Comparison of ENCODE assay signal across 8 cellular contexts in genomic region chr22:17972385-17973181, GRCh38. TPM values are rescaled to one million over a fixed set of nuclear protein-coding genes. Genes with fewer than 3 reads are reported as not detected.
A peak's percentile ranks its signal among the peaks of the same experiment; 100 is the strongest.
DNase-seq lines count a peak whose midpoint lies in the region; ATAC-seq and TF ChIP-seq lines count a peak whose summit lies in the region.

No MANE protein-coding gene starts in this region.

- H3K9me3 ChIP-seq in SJSA1 (replicated peaks) (no peaks in the 10 kb centered on the region), BE2C (no peaks in the 10 kb centered on the region)

- H3K27me3 ChIP-seq in SJSA1 (replicated peaks): no peaks in the 10 kb centered on the region
- no peaks in the 10 kb centered on the region for H3K27me3 ChIP-seq in BE2C

- H3K4me1 ChIP-seq in SJSA1 (replicated peaks): peaks cover 40% of the 10 kb centered on the region
- no peaks in the 10 kb centered on the region; the same call in 1 of the 2 replicates for H3K4me1 ChIP-seq in BE2C

- H3K36me3 ChIP-seq in SJSA1: peaks cover 19% of the 10 kb centered on the region
- H3K36me3 ChIP-seq in BE2C: peaks cover 3% of the 10 kb centered on the region; the same call in 1 of the 2 replicates

- peak overlapping the region; percentile 3 for H3K4me3 Mint-ChIP-seq in osteocyte (ENCODE audit: unreplicated experiment)
- no peak overlapping the region for H3K4me3 Mint-ChIP-seq in T-helper 2 cell treated with Interferon-gamma antibody and Interleukin-4, amounts not matched to agents 5 μg/mL and 100 μg/mL, for 36 hours

- no peak for ATAC-seq in activated CD4-positive, CD25-positive, alpha-beta regulatory T cell treated with anti-CD3 and anti-CD28 coated beads, Interleukin-2, amount 50 U/mL, for 24 hours

- peak; percentile 73 for DNase-seq in Daoy (ENCODE audit: low read depth)
- peak in 1 of 2 experiments; percentile 19 for DNase-seq in SJSA1 (ENCODE audit: low read depth in 1 of 2, low spot score in 2 of 2)
- DNase-seq in foreskin fibroblast: peak; percentile 64 to 84
- DNase-seq in osteocyte (ENCODE audit: extremely low spot score, unreplicated experiment): no peak
- no peak for DNase-seq in T-helper 2 cell treated with Interferon-gamma antibody and Interleukin-4, amounts not matched to agents 5 μg/mL and 100 μg/mL, for 36 hours (ENCODE audit: low spot score)
- no peak for DNase-seq in BE2C
- no peak for DNase-seq in NCI-H774 (lab: John Stamatoyannopoulos, UW)

- no peaks in the 10 kb centered on the region for H3K27me3 Mint-ChIP-seq in osteocyte (ENCODE audit: unreplicated experiment)
- H3K27me3 Mint-ChIP-seq in T-helper 2 cell treated with Interferon-gamma antibody and Interleukin-4, amounts not matched to agents 5 μg/mL and 100 μg/mL, for 36 hours (ENCODE audit: low read depth): peaks cover 3% of the 10 kb centered on the region

- no peaks in the 10 kb centered on the region for H3K9me3 Mint-ChIP-seq in osteocyte (ENCODE audit: unreplicated experiment)
- H3K9me3 Mint-ChIP-seq in T-helper 2 cell treated with Interferon-gamma antibody and Interleukin-4, amounts not matched to agents 5 μg/mL and 100 μg/mL, for 36 hours: no peaks in the 10 kb centered on the region

- TF ChIP-seq CTCF in foreskin fibroblast (IDR thresholded peaks at IDR 0.05; ENCODE audit: low read depth, low read length): no peak
- TF ChIP-seq CTCF in osteocyte (IDR thresholded peaks at IDR 0.05): no peak
- no peak for TF ChIP-seq CTCF in BE2C (IDR thresholded peaks at IDR 0.05; ENCODE audit: low read depth, low read length)

- H3K36me3 Mint-ChIP-seq in osteocyte (ENCODE audit: unreplicated experiment): peaks cover 3% of the 10 kb centered on the region
- H3K36me3 Mint-ChIP-seq in T-helper 2 cell treated with Interferon-gamma antibody and Interleukin-4, amounts not matched to agents 5 μg/mL and 100 μg/mL, for 36 hours (ENCODE audit: low read depth): peaks cover 2% of the 10 kb centered on the region

- peak overlapping the region; percentile 85 for H3K27ac Mint-ChIP-seq in osteocyte (ENCODE audit: unreplicated experiment)
- no peak overlapping the region for H3K27ac Mint-ChIP-seq in T-helper 2 cell treated with Interferon-gamma antibody and Interleukin-4, amounts not matched to agents 5 μg/mL and 100 μg/mL, for 36 hours

- H3K4me1 Mint-ChIP-seq in osteocyte (ENCODE audit: unreplicated experiment): peaks cover 53% of the 10 kb centered on the region
- H3K4me1 Mint-ChIP-seq in T-helper 2 cell treated with Interferon-gamma antibody and Interleukin-4, amounts not matched to agents 5 μg/mL and 100 μg/mL, for 36 hours (ENCODE audit: low read depth): peaks cover 15% of the 10 kb centered on the region

- peak overlapping the region; percentile 37 for H3K27ac ChIP-seq in SJSA1

- no peak overlapping the region for H3K4me3 ChIP-seq in SJSA1
- H3K4me3 ChIP-seq in foreskin fibroblast (ENCODE audit: low read depth in 1 of 2, low read length in 2 of 2): no peak overlapping the region
- H3K4me3 ChIP-seq in BE2C (ENCODE audit: low read depth, low read length): no peak overlapping the region

RNA-seq across cellular contexts. Expression of gene MICAL3, which starts 51.8 kb away (rescaled TPM):
- total RNA-seq in Daoy (2014; rRNA removed; shearing (Covaris generic)): 15.4 and 26.2 TPM in 2 replicates
- 13.5 and 23.5 TPM in 2 replicates for total RNA-seq in SJSA1 (2014; rRNA removed; shearing (Covaris generic))
- total RNA-seq in osteocyte: 44.2 and 47.9 TPM in 2 replicates
- polyA plus RNA-seq in BE2C (2012; ENCODE audit: insufficient read depth, insufficient read length, low read depth): 34.3 TPM

Comparison
In these comparisons a context has a peak if more than half of its experiments do, and no peak if none do; other contexts are left out.
1. DNase-seq: peak in Daoy (single experiment) and foreskin fibroblast (2 of 2); none in osteocyte (single experiment), T-helper 2 cell treated with Interferon-gamma antibody and Interleukin-4, amounts not matched to agents 5 μg/mL and 100 μg/mL, for 36 hours (single experiment), BE2C (single experiment) and NCI-H774 (single experiment).